28 cellular contexts compared by ENCODE assay signal in genomic region chr13:33976965-33977364, GRCh38.
"Had no signal": no experiment of that assay in that cellular context is flagged by ENCODE, and none has a peak within 500 bp of the region (broad histone marks: within the 10 kb centered on the region; RNA-seq: fewer than 3 reads in every experiment).

No MANE protein-coding gene starts in this region.

- H3K27ac ChIP-seq: left ventricle myocardium inferior, neutrophil, parathyroid adenoma, psoas muscle, right atrium auricular region, skin epidermis, stomach, testis, thyroid gland, transverse colon, upper lobe of left lung, vagina had no signal

- H3K4me3 ChIP-seq: left ventricle myocardium inferior, lung, mucosa of descending colon, psoas muscle, right atrium auricular region, skin epidermis, stomach, testis, thyroid gland, transverse colon, upper lobe of left lung, vagina had no signal

- H3K9me3 ChIP-seq: left ventricle myocardium inferior, mucosa of descending colon, neutrophil, psoas muscle, right atrium auricular region, stomach, testis, thyroid gland, transverse colon, upper lobe of left lung, vagina had no signal

- H3K79me2 ChIP-seq: parathyroid adenoma had no signal

- H3K9ac ChIP-seq: parathyroid adenoma had no signal

- DNase-seq: hypothalamus; immature natural killer cell; islet precursor cell; left ventricle myocardium inferior; mesendoderm; midbrain; mucosa of descending colon; naive thymus-derived CD4-positive, alpha-beta T cell; occipital lobe; psoas muscle; stimulated activated CD4-positive, alpha-beta T cell treated with anti-CD3 and anti-CD28 coated beads, Interleukin-12 subunit alpha, Interleukin-12 subunit beta, amount 100 ng/mL, for 4 hours; stimulated activated CD4-positive, alpha-beta T cell treated with anti-CD3 and anti-CD28 coated beads, Interleukin-15, amount 100 ng/mL, for 24 hours; stimulated activated CD4-positive, alpha-beta T cell treated with anti-CD3 and anti-CD28 coated beads, Interleukin-2, amount 100 ng/mL, for 24 hours; stimulated activated CD4-positive, alpha-beta T cell treated with anti-CD3 and anti-CD28 coated beads, Interleukin-4, amount 100 ng/mL, for 1 hour; stimulated activated naive B cell treated with anti-CD40 and anti-IgM and Interleukin-4, amounts not matched to agents 10 μg/mL and 1 μg/mL and 100 μg/mL, for 72 hours; stimulated activated naive CD8-positive, alpha-beta T cell treated with anti-CD3 and anti-CD28 coated beads, Interleukin-15, Interleukin-2, amounts not matched to agents 100 U/mL and 50 U/mL, for 24 hours; stomach; testis; thyroid gland; transverse colon; upper lobe of left lung had no signal

- H3K27me3 ChIP-seq: neutrophil, right atrium auricular region, stomach, testis, thyroid gland, transverse colon, upper lobe of left lung, vagina had no signal

- ATAC-seq: mucosa of descending colon; naive thymus-derived CD4-positive, alpha-beta T cell; psoas muscle; sciatic nerve; stimulated activated naive B cell treated with anti-CD40 and anti-IgM and Interleukin-4, amounts not matched to agents 10 μg/mL and 1 μg/mL and 100 μg/mL, for 72 hours; stimulated activated naive CD8-positive, alpha-beta T cell treated with anti-CD3 and anti-CD28 coated beads, Interleukin-15, Interleukin-2, amounts not matched to agents 100 U/mL and 50 U/mL, for 24 hours had no signal

- H3K4me1 ChIP-seq: left ventricle myocardium inferior, parathyroid adenoma, psoas muscle, right atrium auricular region, stomach, testis, thyroid gland, transverse colon, upper lobe of left lung, vagina had no signal

- H3K36me3 ChIP-seq: left ventricle myocardium inferior, neutrophil, right atrium auricular region, stomach, thyroid gland, transverse colon, upper lobe of left lung, vagina had no signal

- H2AFZ ChIP-seq: parathyroid adenoma had no signal
